13 cellular contexts compared by ENCODE assay signal in genomic region chr11:69962152-69962551, GRCh38.
A peak's percentile ranks its signal among the peaks of the same experiment; 100 is the strongest.
DNase-seq lines count a peak whose midpoint lies in the region; TF ChIP-seq lines count a peak whose summit lies in the region.
"Had no signal": no experiment of that assay in that cellular context is flagged by ENCODE, and none has a peak within 500 bp of the region (broad histone marks: within the 10 kb centered on the region; RNA-seq: fewer than 3 reads in every experiment).

No MANE protein-coding gene starts in this region.

- no peak overlapping the region for H3K4me3 ChIP-seq in colonic mucosa

- CTCF ChIA-PET in activated CD4-positive, alpha-beta memory T cell treated with anti-CD3 and anti-CD28 coated beads, Interleukin-2, amount 10 ng/mL, durations not matched to agents 7 days and 5 days (lab: Charles Lee) = no interaction called here

- TF ChIP-seq CTCF in colonic mucosa (IDR thresholded peaks at IDR 0.05) (no peak), nephron (IDR thresholded peaks at IDR 0.05; ENCODE audit: unreplicated experiment in 3 of 3) (no peak)

- no peaks in the 10 kb centered on the region for H3K9me3 ChIP-seq in colonic mucosa

- DNase-seq in ELR (ENCODE audit: low read depth) (peak; percentile 82), NOMO-1 treated with DMSO at 0.1 percent for 48 hours (lab: John Stamatoyannopoulos, UW; ENCODE audit: unreplicated experiment) (peak; percentile 3), colonic mucosa (peak; percentile 44), cardiac septum (ENCODE audit: low spot score) (no peak), SK-N-DZ (ENCODE audit: low spot score) (no peak)
- no peak for DNase-seq in activated CD4-positive, alpha-beta memory T cell treated with anti-CD3 and anti-CD28 coated beads, Interleukin-2, amount 10 ng/mL, durations not matched to agents 7 days and 5 days
- DNase-seq: activated CD4-positive, CD25-positive, alpha-beta regulatory T cell treated with anti-CD3 and anti-CD28 coated beads, Interleukin-2, amount 50 U/mL, for 72 hours; activated T-cell treated with anti-CD3 and anti-CD28 coated beads, Interleukin-2, amount 50 U/mL, for 72 hours; CD8-positive, alpha-beta T cell; effector CD4-positive, alpha-beta T cell; KG1; NCI-H2081 had no signal

- intact Hi-C loops in colonic mucosa (cut with DNase I) = no loop called here
- intact Hi-C loops in cardiac septum (cut with DNase I) = no loop called here

- H3K4me1 Mint-ChIP-seq in nephron = peaks cover 38% of the 10 kb centered on the region
- no peaks in the 10 kb centered on the region for H3K4me1 Mint-ChIP-seq in activated CD4-positive, alpha-beta memory T cell treated with anti-CD3 and anti-CD28 coated beads, Interleukin-2, amount 10 ng/mL, durations not matched to agents 7 days and 5 days

- no peaks in the 10 kb centered on the region for H3K27me3 ChIP-seq in colonic mucosa

- POLR2A ChIA-PET in activated CD4-positive, alpha-beta memory T cell treated with anti-CD3 and anti-CD28 coated beads, Interleukin-2, amount 10 ng/mL, durations not matched to agents 7 days and 5 days (lab: Charles Lee) = no interaction called here

- no peak overlapping the region for H3K9ac ChIP-seq in colonic mucosa (ENCODE audit: low read depth in 2 of 2, low read length in 2 of 2)

- H3K27me3 Mint-ChIP-seq in nephron (ENCODE audit: low read depth) = peaks cover 30% of the 10 kb centered on the region
- H3K27me3 Mint-ChIP-seq in activated CD4-positive, alpha-beta memory T cell treated with anti-CD3 and anti-CD28 coated beads, Interleukin-2, amount 10 ng/mL, durations not matched to agents 7 days and 5 days = no peaks in the 10 kb centered on the region

- peak overlapping the region in 2 of 3 experiments; percentile 88 to 97 for H3K27ac Mint-ChIP-seq in nephron
- H3K27ac Mint-ChIP-seq in activated CD4-positive, alpha-beta memory T cell treated with anti-CD3 and anti-CD28 coated beads, Interleukin-2, amount 10 ng/mL, durations not matched to agents 7 days and 5 days = no peak overlapping the region
- H3K27ac Mint-ChIP-seq: activated T-cell treated with anti-CD3 and anti-CD28 coated beads, Interleukin-2, amount 50 U/mL, for 72 hours; CD8-positive, alpha-beta T cell had no signal

- no peaks in the 10 kb centered on the region for H3K36me3 Mint-ChIP-seq in nephron (ENCODE audit: low read depth)
- H3K36me3 Mint-ChIP-seq in activated CD4-positive, alpha-beta memory T cell treated with anti-CD3 and anti-CD28 coated beads, Interleukin-2, amount 10 ng/mL, durations not matched to agents 7 days and 5 days (ENCODE audit: low read depth) = no peaks in the 10 kb centered on the region
- H3K36me3 Mint-ChIP-seq: CD8-positive, alpha-beta T cell had no signal

- H3K27ac ChIP-seq in colonic mucosa = no peak overlapping the region

- H3K4me3 Mint-ChIP-seq in nephron = no peak overlapping the region
- no peak overlapping the region for H3K4me3 Mint-ChIP-seq in activated CD4-positive, alpha-beta memory T cell treated with anti-CD3 and anti-CD28 coated beads, Interleukin-2, amount 10 ng/mL, durations not matched to agents 7 days and 5 days
- H3K4me3 Mint-ChIP-seq: activated T-cell treated with anti-CD3 and anti-CD28 coated beads, Interleukin-2, amount 50 U/mL, for 72 hours; CD8-positive, alpha-beta T cell had no signal

- H3K9me3 Mint-ChIP-seq in nephron = no peaks in the 10 kb centered on the region
- H3K9me3 Mint-ChIP-seq in activated CD4-positive, alpha-beta memory T cell treated with anti-CD3 and anti-CD28 coated beads, Interleukin-2, amount 10 ng/mL, durations not matched to agents 7 days and 5 days = no peaks in the 10 kb centered on the region
- H3K9me3 Mint-ChIP-seq: activated T-cell treated with anti-CD3 and anti-CD28 coated beads, Interleukin-2, amount 50 U/mL, for 72 hours had no signal

- no peaks in the 10 kb centered on the region for H3K4me1 ChIP-seq in colonic mucosa

- no peaks in the 10 kb centered on the region for H3K36me3 ChIP-seq in colonic mucosa

Comparison
In these comparisons a context has a peak if more than half of its experiments do, and no peak if none do; other contexts are left out.
1. DNase-seq: peak in ELR (single experiment), NOMO-1 treated with DMSO at 0.1 percent for 48 hours (single experiment) and colonic mucosa (single experiment); none in cardiac septum (single experiment), SK-N-DZ (single experiment) and activated CD4-positive, alpha-beta memory T cell treated with anti-CD3 and anti-CD28 coated beads, Interleukin-2, amount 10 ng/mL, durations not matched to agents 7 days and 5 days (single experiment).